ENCODE assay signal across 26 cellular contexts in genomic region chr11:71189768-71190315, GRCh38.
"Had no signal": no experiment of that assay in that cellular context is flagged by ENCODE, and none has a peak within 500 bp of the region (broad histone marks: within the 10 kb centered on the region; RNA-seq: fewer than 3 reads in every experiment).

No MANE protein-coding gene starts in this region.

- H3K9me3 Mint-ChIP-seq: activated B cell treated with CpG ODN at 0.5 μM for 24 hours; activated CD4-positive, alpha-beta T cell treated with anti-CD3 and anti-CD28 coated beads, Interleukin-2, amount 10 ng/mL, durations not matched to agents 24 days and 14 days; activated naive CD4-positive, alpha-beta T cell treated with anti-CD3 and anti-CD28 coated beads for 36 hours; activated T-cell treated with anti-CD3 and anti-CD28 coated beads, Interleukin-2, amount 50 U/mL, for 24 hours; activated T-helper 1 cell treated with anti-CD3 and anti-CD28 coated beads, Interleukin-12 subunit alpha, Interleukin-12 subunit beta, Interleukin-2, Interleukin-4 antibody, amounts not matched to agents 30 ng/mL and 10 ng/mL and 1 ng/mL, durations not matched to agents 14 hours and 24 hours and 36 hours had no signal

- H3K27me3 Mint-ChIP-seq: activated CD4-positive, alpha-beta T cell treated with anti-CD3 and anti-CD28 coated beads, Interleukin-2, amount 10 ng/mL, durations not matched to agents 24 days and 14 days; activated CD8-positive, alpha-beta memory T cell treated with anti-CD3 and anti-CD28 coated beads, Interleukin-2, amount 10 ng/mL, durations not matched to agents 7 days and 5 days; activated naive CD8-positive, alpha-beta T cell had no signal

- H3K4me3 ChIP-seq: Peyer's patch, SJSA1 had no signal

- H3K4me1 Mint-ChIP-seq: activated B cell treated with CpG ODN at 0.5 μM for 24 hours; activated CD4-positive, alpha-beta T cell treated with anti-CD3 and anti-CD28 coated beads, Interleukin-2, amount 10 ng/mL, durations not matched to agents 24 days and 14 days; activated CD8-positive, alpha-beta memory T cell treated with anti-CD3 and anti-CD28 coated beads, Interleukin-2, amount 10 ng/mL, durations not matched to agents 7 days and 5 days; T-helper 17 cell had no signal

- H3K36me3 ChIP-seq: brain microvascular endothelial cell, Peyer's patch, SJSA1 had no signal

- H3K27ac Mint-ChIP-seq: activated B cell treated with CpG ODN at 0.5 μM for 24 hours; activated CD4-positive, alpha-beta T cell treated with anti-CD3 and anti-CD28 coated beads, Interleukin-2, amount 10 ng/mL, durations not matched to agents 24 days and 14 days; activated CD8-positive, alpha-beta memory T cell treated with anti-CD3 and anti-CD28 coated beads, Interleukin-2, amount 10 ng/mL, durations not matched to agents 7 days and 5 days; activated naive CD4-positive, alpha-beta T cell treated with anti-CD3 and anti-CD28 coated beads for 36 hours; activated naive CD8-positive, alpha-beta T cell; activated T-cell treated with anti-CD3 and anti-CD28 coated beads, Interleukin-2, amount 50 U/mL, for 24 hours; activated T-helper 1 cell treated with anti-CD3 and anti-CD28 coated beads, Interleukin-12 subunit alpha, Interleukin-12 subunit beta, Interleukin-2, Interleukin-4 antibody, amounts not matched to agents 30 ng/mL and 10 ng/mL and 1 ng/mL, durations not matched to agents 14 hours and 24 hours and 36 hours; T-helper 17 cell had no signal

- DNase-seq: activated B cell treated with CpG ODN at 0.5 μM for 24 hours; activated CD4-positive, alpha-beta T cell treated with anti-CD3 and anti-CD28 coated beads for 1 hour; activated CD4-positive, alpha-beta T cell treated with anti-CD3 and anti-CD28 coated beads, Interleukin-2, amount 10 ng/mL, durations not matched to agents 24 days and 14 days; activated CD4-positive, alpha-beta T cell treated with anti-CD3 and anti-CD28 coated beads, Interleukin-2, amount 50 U/mL, for 48 hours; activated CD8-positive, alpha-beta memory T cell treated with anti-CD3 and anti-CD28 coated beads, Interleukin-2, amount 10 ng/mL, durations not matched to agents 7 days and 5 days; activated gamma-delta T cell; activated naive CD4-positive, alpha-beta T cell treated with anti-CD3 and anti-CD28 coated beads for 36 hours; activated T-cell treated with anti-CD3 and anti-CD28 coated beads, Interleukin-2, amount 50 U/mL, for 24 hours; amygdala; brain microvascular endothelial cell; Karpas-422; MM.1S; NCI-H1105; NCI-H1436; NCI-H1694 treated with DMSO at 0.1 percent for 48 hours; NCI-H2029 treated with DMSO at 0.1 percent for 48 hours; NCI-H345; NCI-H524; SHP77; T-helper 17 cell; T-helper 9 cell had no signal

- H3K27me3 ChIP-seq: brain microvascular endothelial cell, Peyer's patch, SJSA1 had no signal

- H3K27ac ChIP-seq: brain microvascular endothelial cell, Peyer's patch, RWPE1, SJSA1 had no signal

- ATAC-seq: activated CD8-positive, alpha-beta memory T cell treated with anti-CD3 and anti-CD28 coated beads, Interleukin-2, amount 10 ng/mL, durations not matched to agents 7 days and 5 days; T-helper 17 cell had no signal

- H3K4me3 Mint-ChIP-seq: activated B cell treated with CpG ODN at 0.5 μM for 24 hours; activated CD4-positive, alpha-beta T cell treated with anti-CD3 and anti-CD28 coated beads, Interleukin-2, amount 10 ng/mL, durations not matched to agents 24 days and 14 days; activated CD8-positive, alpha-beta memory T cell treated with anti-CD3 and anti-CD28 coated beads, Interleukin-2, amount 10 ng/mL, durations not matched to agents 7 days and 5 days; activated naive CD4-positive, alpha-beta T cell treated with anti-CD3 and anti-CD28 coated beads for 36 hours; activated naive CD8-positive, alpha-beta T cell; activated T-cell treated with anti-CD3 and anti-CD28 coated beads, Interleukin-2, amount 50 U/mL, for 24 hours; activated T-helper 1 cell treated with anti-CD3 and anti-CD28 coated beads, Interleukin-12 subunit alpha, Interleukin-12 subunit beta, Interleukin-2, Interleukin-4 antibody, amounts not matched to agents 30 ng/mL and 10 ng/mL and 1 ng/mL, durations not matched to agents 14 hours and 24 hours and 36 hours; T-helper 17 cell had no signal

- H3K4me1 ChIP-seq: Peyer's patch, SJSA1 had no signal

- H3K36me3 Mint-ChIP-seq: activated CD8-positive, alpha-beta memory T cell treated with anti-CD3 and anti-CD28 coated beads, Interleukin-2, amount 10 ng/mL, durations not matched to agents 7 days and 5 days; activated naive CD8-positive, alpha-beta T cell had no signal

- H3K9me3 ChIP-seq: Peyer's patch, SJSA1 had no signal
